Comparison of ENCODE assay signal across 8 cellular contexts in genomic region chr3:17894434-17895060, GRCh38.
DNase-seq lines count a peak whose midpoint lies in the region; ATAC-seq and TF ChIP-seq lines count a peak whose summit lies in the region.

No MANE protein-coding gene starts in this region.

- intact Hi-C loops in HCT116 (cut with micrococcal nuclease), result loop anchor here (1.0 to 10.0 kb wide), 3 partner anchors 401 to 860 kb away; no protein-coding TSS in a partner anchor

- CTCF ChIA-PET in HCT116 (lab: Charles Lee), result interaction anchor here (0.6 to 3.1 kb wide), 21 partner anchors 9 to 863 kb away, joined by 3 to 20 read pairs (median 3); no protein-coding TSS in a partner anchor

- H3K36me3 ChIP-seq in HCT116 (ENCODE audit: control insufficient read depth in 1 of 2, insufficient read depth in 2 of 2, low read length in 2 of 2) (no peaks in the 10 kb centered on the region), lung (ENCODE audit: control insufficient read depth in 2 of 2, insufficient read depth in 2 of 2, low read length in 2 of 2) (no peaks in the 10 kb centered on the region)

- no peak overlapping the region for H3K4me3 ChIP-seq in HCT116 (replicated peaks in 1 of 2; ENCODE audit: low read depth in 1 of 2, low read length in 2 of 2)
- no peak overlapping the region for H3K4me3 ChIP-seq in lung

- no peak for TF ChIP-seq POLR2A in HCT116 (IDR thresholded peaks at IDR 0.05; ENCODE audit: borderline replicate concordance, extremely low read depth, insufficient read depth, insufficient read length)

- H2AFZ ChIP-seq in HCT116 (ENCODE audit: low read depth, low read length, poor library complexity, severe bottlenecking), result no peak overlapping the region

- no peaks in the 10 kb centered on the region for H3K27me3 ChIP-seq in HCT116 (ENCODE audit: insufficient read depth, low read length)
- H3K27me3 ChIP-seq in lung (ENCODE audit: control insufficient read depth, insufficient read depth), result no peaks in the 10 kb centered on the region

- H3K9me3 ChIP-seq in HCT116 (ENCODE audit: control insufficient read depth in 1 of 2, insufficient read depth in 1 of 2, low read depth in 1 of 2, low read length in 2 of 2), result no peaks in the 10 kb centered on the region
- H3K9me3 ChIP-seq in lung (ENCODE audit: control insufficient read depth in 2 of 2, insufficient read depth in 1 of 2, low read length in 1 of 2), result no peaks in the 10 kb centered on the region

- H3K4me1 ChIP-seq in HCT116 (ENCODE audit: control insufficient read depth in 1 of 2, insufficient read depth in 2 of 2, low read length in 2 of 2) (peaks cover 0 to 7% of the 10 kb centered on the region in 2 experiments; a peak in 1 of 4 replicates), lung (ENCODE audit: control insufficient read depth in 2 of 2, insufficient read depth in 2 of 2, low read length in 2 of 2) (no peaks in the 10 kb centered on the region)

- no peaks in the 10 kb centered on the region for H3K9me2 ChIP-seq in HCT116 (ENCODE audit: insufficient read depth)

- peak; percentile 70 to 79 (median 71); a peak in 5 of 6 replicates for TF ChIP-seq CTCF in HCT116 (IDR thresholded peaks at IDR 0.05 in 2 of 3, conservative IDR thresholded peaks at IDR 0.05 in 1 of 3; ENCODE audit: borderline replicate concordance in 1 of 3, insufficient read depth in 1 of 3, low read depth in 2 of 3, low read length in 2 of 3)
- TF ChIP-seq CTCF in lung (IDR thresholded peaks at IDR 0.05; ENCODE audit: control extremely low read depth, extremely low read depth), result peak; percentile 10

- WGBS in lung, 2 donors, result 40 to 56% methylated on average over 1 of the region's 1 CpG

- H3K9ac ChIP-seq in HCT116 (ENCODE audit: low read length), result no peak overlapping the region

- no TSS peak for BruUV-seq in HCT116 (replicated peaks; lab: Mats Ljungman, UMichigan)

- H4K20me1 ChIP-seq in HCT116 (ENCODE audit: insufficient read depth), result 0 out of 2 replicates have a peak, but pooled peaks cover 4% of the 10 kb centered on the region

- POLR2A ChIA-PET in HCT116 (lab: Charles Lee), result interaction anchor here (0.8 to 1.1 kb wide), 2 partner anchors 399 to 460 kb away, joined by 3 to 5 read pairs; no protein-coding TSS in a partner anchor

- RAD21 ChIA-PET in HCT116 (lab: Charles Lee; ENCODE audit: low non-redundant PET in 1 of 2, low total read pairs in 2 of 2, uncharacterized antibody in 2 of 2, unreplicated experiment in 2 of 2), result interaction anchor here (1.0 to 2.5 kb wide), 2 partner anchors 85 to 400 kb away, joined by 3 to 13 read pairs (median 8); no protein-coding TSS in a partner anchor

- peak; percentile 95 for ATAC-seq in HCT116
- no peak for ATAC-seq in lung (ENCODE audit: insufficient read depth, low FRiP score)
- ATAC-seq in left lobe of liver, result no peak

- TF ChIP-seq RAD21 in HCT116 (IDR thresholded peaks at IDR 0.05; ENCODE audit: low read depth), result peak; percentile 87

- no peak overlapping the region for H3K4me2 ChIP-seq in HCT116 (ENCODE audit: low read length)

- no peaks in the 10 kb centered on the region for H3K79me2 ChIP-seq in HCT116 (ENCODE audit: insufficient read depth, low read length)

- DNase-seq in DMS 273 (lab: John Stamatoyannopoulos, UW; ENCODE audit: unreplicated experiment) (peak; percentile 31), DMS 273 treated with DMSO at 0.1 percent for 48 hours (lab: John Stamatoyannopoulos, UW) (no peak), HCT116 (ENCODE audit: low read depth, low spot score) (peak; percentile 56), NCI-H774 (lab: John Stamatoyannopoulos, UW) (peak; percentile 2), lung (ENCODE audit: low spot score) (peak; percentile 33), GOT3 (lab: John Stamatoyannopoulos, UW) (no peak), left lobe of liver (ENCODE audit: low spot score) (no peak)
- DNase-seq in activated naive CD4-positive, alpha-beta T cell treated with anti-CD3 and anti-CD28 coated beads, Interleukin-2, amount 50 U/mL, for 16 hours, result peak; percentile 47

- H3K27ac ChIP-seq in HCT116 (ENCODE audit: low read depth, low read length), result no peak overlapping the region
- no peak overlapping the region for H3K27ac ChIP-seq in lung (ENCODE audit: low read depth in 1 of 2, low read length in 1 of 2)

TF ChIP-seq in HCT116, 20 proteins besides CTCF, POLR2A, EP300 and RAD21:
- TF ChIP-seq JUND (IDR thresholded peaks at IDR 0.05) (no peak), POLR2AphosphoS5 (IDR thresholded peaks at IDR 0.05; ENCODE audit: low read depth, low read length) (no peak)

Comparison
In these comparisons a context has a peak if more than half of its experiments do, and no peak if none do; other contexts are left out.
1. DNase-seq: peak in DMS 273 (single experiment), HCT116 (single experiment), NCI-H774 (single experiment), activated naive CD4-positive, alpha-beta T cell treated with anti-CD3 and anti-CD28 coated beads, Interleukin-2, amount 50 U/mL, for 16 hours (single experiment) and lung (single experiment); none in DMS 273 treated with DMSO at 0.1 percent for 48 hours (single experiment), GOT3 (single experiment) and left lobe of liver (single experiment).